21 cellular contexts compared by ENCODE assay signal in genomic region chr21:28877318-28877884, GRCh38.
DNase-seq lines count a peak whose midpoint lies in the region; ATAC-seq, FAIRE-seq and TF ChIP-seq lines count a peak whose summit lies in the region.
"Had no signal": no experiment of that assay in that cellular context is flagged by ENCODE, and none has a peak within 500 bp of the region (broad histone marks: within the 10 kb centered on the region; RNA-seq: fewer than 3 reads in every experiment).

No MANE protein-coding gene starts in this region.

- 91% methylated on average over 1 of the region's 1 CpG for WGBS in HepG2 (ENCODE audit: low lambda C conversion rate)
- 100% methylated on average over 1 of the region's 1 CpG for WGBS in right lobe of liver (ENCODE audit: insufficient coverage, low coverage, low lambda C conversion rate, missing lambda C conversion rate)

- H2AFZ ChIP-seq in HepG2 (ENCODE audit: low read length), result no peak overlapping the region

- no peaks in the 10 kb centered on the region for H3K9me3 Mint-ChIP-seq in central memory CD8-positive, alpha-beta T cell
- no peaks in the 10 kb centered on the region for H3K9me3 Mint-ChIP-seq in stimulated activated memory B cell treated with anti-CD40 and anti-IgM and Interleukin-4, amounts not matched to agents 10 μg/mL and 1 μg/mL and 100 μg/mL, for 72 hours
- H3K9me3 Mint-ChIP-seq in activated CD8-positive, alpha-beta memory T cell treated with anti-CD3 and anti-CD28 coated beads, Interleukin-2, amount 10 ng/mL, durations not matched to agents 7 days and 5 days (ENCODE audit: low read depth), result no peaks in the 10 kb centered on the region
- no peaks in the 10 kb centered on the region for H3K9me3 Mint-ChIP-seq in CD8-positive, alpha-beta memory T cell

- TF ChIP-seq POLR2A in HepG2 (IDR thresholded peaks at IDR 0.05; ENCODE audit: insufficient read depth in 1 of 2, low read depth in 2 of 2, low read length in 2 of 2) (no peak), right lobe of liver (IDR thresholded peaks at IDR 0.05) (no peak)

- POLR2A ChIA-PET in HepG2 (lab: Yijun Ruan, JAX) (no interaction called here), Panc1 (lab: Charles Lee) (no interaction called here)
- POLR2A ChIA-PET in CD8-positive, alpha-beta memory T cell (lab: Charles Lee), result interaction anchor here (0.6 kb wide), 1 partner anchor 38 kb away, joined by 3 read pairs; no protein-coding TSS in a partner anchor

- peaks cover 6 to 32% of the 10 kb centered on the region in 2 experiments; a peak in 3 of 5 replicates for H3K36me3 ChIP-seq in HepG2 (replicated peaks in 1 of 2; ENCODE audit: control insufficient read depth in 1 of 2, insufficient read depth in 2 of 2, low read length in 2 of 2)
- peaks cover 0 to 24% (median 9%) of the 10 kb centered on the region in 4 donors for H3K36me3 ChIP-seq in right lobe of liver
- no peaks in the 10 kb centered on the region; the same call in 1 of the 2 replicates for H3K36me3 ChIP-seq in Panc1 (ENCODE audit: control insufficient read depth, insufficient read depth, low read length)
- H3K36me3 ChIP-seq in CD8-positive, alpha-beta memory T cell (ENCODE audit: insufficient read depth, low read length), result peaks cover 34% of the 10 kb centered on the region

- H3K27ac ChIP-seq in HepG2 (ENCODE audit: extremely low read length, insufficient read depth, low read length) (no peak overlapping the region), right lobe of liver (no peak overlapping the region), Panc1 (ENCODE audit: low read length) (peak overlapping the region; percentile 18; the same call in 1 of the 2 replicates)
- H3K27ac ChIP-seq in CD8-positive, alpha-beta memory T cell (ENCODE audit: low read depth, low read length), result no peak overlapping the region
- H3K27ac ChIP-seq: BLaER1 had no signal

- no TSS peak for BruUV-seq in HepG2 (replicated peaks; lab: Mats Ljungman, UMichigan)
- BruUV-seq in Panc1 (replicated peaks; lab: Mats Ljungman, UMichigan), result no TSS peak

- H3K4me1 Mint-ChIP-seq in central memory CD8-positive, alpha-beta T cell, result no peaks in the 10 kb centered on the region
- no peaks in the 10 kb centered on the region for H3K4me1 Mint-ChIP-seq in stimulated activated memory B cell treated with anti-CD40 and anti-IgM and Interleukin-4, amounts not matched to agents 10 μg/mL and 1 μg/mL and 100 μg/mL, for 72 hours
- H3K4me1 Mint-ChIP-seq in activated CD8-positive, alpha-beta memory T cell treated with anti-CD3 and anti-CD28 coated beads, Interleukin-2, amount 10 ng/mL, durations not matched to agents 7 days and 5 days, result no peaks in the 10 kb centered on the region
- no peaks in the 10 kb centered on the region for H3K4me1 Mint-ChIP-seq in CD8-positive, alpha-beta memory T cell

- H3K4me2 ChIP-seq in HepG2 (ENCODE audit: low read depth, low read length), result no peak overlapping the region
- H3K4me2 ChIP-seq: BLaER1 had no signal

- no peaks in the 10 kb centered on the region for H3K4me1 ChIP-seq in HepG2 (ENCODE audit: insufficient read depth, low read length)
- no peaks in the 10 kb centered on the region for H3K4me1 ChIP-seq in right lobe of liver
- no peaks in the 10 kb centered on the region for H3K4me1 ChIP-seq in Panc1 (ENCODE audit: control insufficient read depth, insufficient read depth, low read length)
- no peaks in the 10 kb centered on the region for H3K4me1 ChIP-seq in CD8-positive, alpha-beta memory T cell (ENCODE audit: insufficient read depth, low read length)
- H3K4me1 ChIP-seq: BLaER1 had no signal

- H3K9me3 ChIP-seq in HepG2 (ENCODE audit: low read length) (no peaks in the 10 kb centered on the region), right lobe of liver (no peaks in the 10 kb centered on the region), Panc1 (ENCODE audit: control insufficient read depth, insufficient read depth, low read depth, low read length) (no peaks in the 10 kb centered on the region)
- H3K9me3 ChIP-seq in CD8-positive, alpha-beta memory T cell (ENCODE audit: low read length), result no peaks in the 10 kb centered on the region
- H3K9me3 ChIP-seq: BLaER1 had no signal

- in situ Hi-C loops in HepG2 (cut with HindIII; ENCODE audit: extremely low pct_ligation_motif_present, low pct_unique_long_range_greater_than_20kb) (no loop called here), Panc1 (cut with HindIII; ENCODE audit: low pct_unique_long_range_greater_than_20kb, low sequenced_read_pairs) (no loop called here)

- TF ChIP-seq RAD21 in HepG2 (CRISPR knock-in tag; IDR thresholded peaks at IDR 0.05), result no peak

- H3K27ac Mint-ChIP-seq in central memory CD8-positive, alpha-beta T cell (ENCODE audit: low read depth), result peak overlapping the region; percentile 5
- peak overlapping the region; percentile 4 for H3K27ac Mint-ChIP-seq in stimulated activated memory B cell treated with anti-CD40 and anti-IgM and Interleukin-4, amounts not matched to agents 10 μg/mL and 1 μg/mL and 100 μg/mL, for 72 hours
- H3K27ac Mint-ChIP-seq in activated CD8-positive, alpha-beta memory T cell treated with anti-CD3 and anti-CD28 coated beads, Interleukin-2, amount 10 ng/mL, durations not matched to agents 7 days and 5 days, result no peak overlapping the region
- H3K27ac Mint-ChIP-seq in CD8-positive, alpha-beta memory T cell, result peak overlapping the region in 2 of 8 donors; percentile 58 to 78

- no peak for FAIRE-seq in HepG2 (lab: Jason Lieb, UNC)
- FAIRE-seq: D721Med had no signal

- H3K36me3 Mint-ChIP-seq in central memory CD8-positive, alpha-beta T cell (ENCODE audit: insufficient read depth), result peaks cover 24% of the 10 kb centered on the region
- peaks cover 51% of the 10 kb centered on the region for H3K36me3 Mint-ChIP-seq in stimulated activated memory B cell treated with anti-CD40 and anti-IgM and Interleukin-4, amounts not matched to agents 10 μg/mL and 1 μg/mL and 100 μg/mL, for 72 hours
- peaks cover 27% of the 10 kb centered on the region for H3K36me3 Mint-ChIP-seq in activated CD8-positive, alpha-beta memory T cell treated with anti-CD3 and anti-CD28 coated beads, Interleukin-2, amount 10 ng/mL, durations not matched to agents 7 days and 5 days
- H3K36me3 Mint-ChIP-seq in CD8-positive, alpha-beta memory T cell, result peaks cover 29 to 69% (median 31%) of the 10 kb centered on the region in 3 donors

- no peak overlapping the region for H3K4me3 Mint-ChIP-seq in central memory CD8-positive, alpha-beta T cell
- H3K4me3 Mint-ChIP-seq in stimulated activated memory B cell treated with anti-CD40 and anti-IgM and Interleukin-4, amounts not matched to agents 10 μg/mL and 1 μg/mL and 100 μg/mL, for 72 hours, result no peak overlapping the region
- no peak overlapping the region for H3K4me3 Mint-ChIP-seq in activated CD8-positive, alpha-beta memory T cell treated with anti-CD3 and anti-CD28 coated beads, Interleukin-2, amount 10 ng/mL, durations not matched to agents 7 days and 5 days
- no peak overlapping the region for H3K4me3 Mint-ChIP-seq in CD8-positive, alpha-beta memory T cell

- TF ChIP-seq CTCF in HepG2 (CRISPR knock-in tag; IDR thresholded peaks at IDR 0.05) (no peak), right lobe of liver (IDR thresholded peaks at IDR 0.05) (no peak), Panc1 (IDR thresholded peaks at IDR 0.05) (no peak)

- no peaks in the 10 kb centered on the region; a peak in 1 of 5 replicates for H3K27me3 ChIP-seq in HepG2 (ENCODE audit: control insufficient read depth in 1 of 2, insufficient read depth in 2 of 2, low read length in 2 of 2)
- no peaks in the 10 kb centered on the region for H3K27me3 ChIP-seq in right lobe of liver
- no peaks in the 10 kb centered on the region for H3K27me3 ChIP-seq in Panc1 (ENCODE audit: control insufficient read depth, insufficient read depth, low read length)
- H3K27me3 ChIP-seq in CD8-positive, alpha-beta memory T cell (ENCODE audit: insufficient read depth, low read length, poor library complexity, severe bottlenecking), result no peaks in the 10 kb centered on the region
- H3K27me3 ChIP-seq: BLaER1 had no signal

- no peak for DNase-seq in HepG2 (ENCODE audit: low spot score)
- DNase-seq in right lobe of liver, result no peak
- no peak for DNase-seq in Panc1 (ENCODE audit: low read depth, low spot score)
- no peak for DNase-seq in central memory CD8-positive, alpha-beta T cell (ENCODE audit: low spot score in 2 of 2)
- DNase-seq in activated CD8-positive, alpha-beta memory T cell treated with anti-CD3 and anti-CD28 coated beads, Interleukin-2, amount 10 ng/mL, durations not matched to agents 7 days and 5 days, result no peak
- DNase-seq in CD8-positive, alpha-beta memory T cell, result no peak
- no peak for DNase-seq in NCI-H187 (lab: John Stamatoyannopoulos, UW)
- DNase-seq: DMS53, GDM1, GOT3, HCEC 1CT, MM.1S, NCI-H1048, NCI-H1417 treated with DMSO at 0.1 percent for 48 hours, NCI-H187 treated with DMSO at 0.1 percent for 48 hours, NCI-H510A, SIG-M5 had no signal

- no peak for TF ChIP-seq EP300 in HepG2 (IDR thresholded peaks at IDR 0.05; ENCODE audit: low read depth in 2 of 2, low read length in 2 of 2)
- no peak for TF ChIP-seq EP300 in HepG2 (CRISPR knock-in tag; IDR thresholded peaks at IDR 0.05; ENCODE audit: borderline replicate concordance)

- intact Hi-C loops in HepG2 (cut with micrococcal nuclease; ENCODE audit: unreplicated experiment) (no loop called here), right lobe of liver (cut with DNase I) (no loop called here), Panc1 (cut with micrococcal nuclease; ENCODE audit: unreplicated experiment) (no loop called here)

- no peaks in the 10 kb centered on the region for H4K20me1 ChIP-seq in HepG2 (ENCODE audit: insufficient read depth, low read length)
- H4K20me1 ChIP-seq: BLaER1 had no signal

- CTCF ChIA-PET in HepG2 (lab: Yijun Ruan, JAX; ENCODE audit: low intra/inter-chr PET ratio, low total read pairs) (no interaction called here), Panc1 (lab: Charles Lee) (no interaction called here)
- CTCF ChIA-PET in activated CD8-positive, alpha-beta memory T cell treated with anti-CD3 and anti-CD28 coated beads, Interleukin-2, amount 10 ng/mL, durations not matched to agents 7 days and 5 days (lab: Charles Lee), result no interaction called here
- CTCF ChIA-PET in CD8-positive, alpha-beta memory T cell (lab: Charles Lee), result no interaction called here

- H3K9ac ChIP-seq in HepG2 (ENCODE audit: insufficient read depth, low read depth, low read length), result no peak overlapping the region
- H3K9ac ChIP-seq: BLaER1 had no signal

- ATAC-seq in HepG2 (no peak), right lobe of liver (no peak), Panc1 (no peak)
- ATAC-seq in central memory CD8-positive, alpha-beta T cell (replicated peaks; ENCODE audit: extremely low read depth, poor library complexity, severe bottlenecking), result no peak
- ATAC-seq in stimulated activated memory B cell treated with anti-CD40 and anti-IgM and Interleukin-4, amounts not matched to agents 10 μg/mL and 1 μg/mL and 100 μg/mL, for 72 hours, result no peak
- ATAC-seq in activated CD8-positive, alpha-beta memory T cell treated with anti-CD3 and anti-CD28 coated beads, Interleukin-2, amount 10 ng/mL, durations not matched to agents 7 days and 5 days, result no peak
- ATAC-seq: SK-N-SH treated with all-trans-retinoic acid at 6 μM for 48 hours had no signal

- H3K4me3 ChIP-seq in HepG2 (replicated peaks in 1 of 3; ENCODE audit: insufficient read depth in 1 of 3, low read depth in 2 of 3, low read length in 3 of 3) (no peak overlapping the region), right lobe of liver (no peak overlapping the region), Panc1 (ENCODE audit: low read depth in 2 of 2, low read length in 2 of 2) (no peak overlapping the region)
- no peak overlapping the region for H3K4me3 ChIP-seq in CD8-positive, alpha-beta memory T cell (ENCODE audit: low read length)
- H3K4me3 ChIP-seq: BLaER1 had no signal

- H3K27me3 Mint-ChIP-seq in central memory CD8-positive, alpha-beta T cell, result no peaks in the 10 kb centered on the region
- no peaks in the 10 kb centered on the region for H3K27me3 Mint-ChIP-seq in stimulated activated memory B cell treated with anti-CD40 and anti-IgM and Interleukin-4, amounts not matched to agents 10 μg/mL and 1 μg/mL and 100 μg/mL, for 72 hours
- no peaks in the 10 kb centered on the region for H3K27me3 Mint-ChIP-seq in activated CD8-positive, alpha-beta memory T cell treated with anti-CD3 and anti-CD28 coated beads, Interleukin-2, amount 10 ng/mL, durations not matched to agents 7 days and 5 days
- H3K27me3 Mint-ChIP-seq in CD8-positive, alpha-beta memory T cell, result no peaks in the 10 kb centered on the region

- H3K79me2 ChIP-seq in HepG2 (ENCODE audit: insufficient read depth, low read length), result no peaks in the 10 kb centered on the region
